Comparison of ENCODE assay signal across 16 cellular contexts in the genomic region with DNA sequence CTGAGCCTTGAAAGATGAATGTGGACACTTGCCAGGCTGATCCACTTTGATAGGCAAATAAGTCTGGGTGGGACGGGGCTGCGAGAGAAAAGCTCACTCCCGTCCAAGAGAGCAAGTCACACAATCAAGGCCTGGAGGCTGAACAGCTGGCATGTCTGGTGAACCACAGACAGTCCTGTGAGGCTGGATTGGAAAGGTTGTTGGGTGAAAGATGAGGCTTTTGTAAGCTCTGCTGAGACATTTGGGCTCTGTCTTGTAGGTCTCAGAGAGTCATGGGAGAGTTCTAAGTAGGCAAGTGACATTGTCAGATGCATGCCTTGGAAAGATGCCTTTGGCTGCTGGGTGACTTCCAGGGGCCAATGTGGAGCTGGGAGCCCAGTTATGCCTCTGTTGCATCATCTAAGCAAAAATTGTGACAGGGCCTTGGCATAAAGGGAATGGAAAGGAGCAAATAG. TPM values are rescaled to one million over a fixed set of nuclear protein-coding genes. Genes with fewer than 3 reads are reported as not detected.
DNase-seq lines count a peak whose midpoint lies in the region; ATAC-seq and TF ChIP-seq lines count a peak whose summit lies in the region.
"Had no signal": no experiment of that assay in that cellular context is flagged by ENCODE, and none has a peak within 500 bp of the region (broad histone marks: within the 10 kb centered on the region; RNA-seq: fewer than 3 reads in every experiment).

No MANE protein-coding gene starts in this region.

- no peak for DNase-seq in activated CD4-positive, alpha-beta T cell treated with anti-CD3 and anti-CD28 coated beads for 36 hours
- no peak for DNase-seq in activated CD4-positive, alpha-beta T cell treated with anti-CD3 and anti-CD28 coated beads for 1 hour
- DNase-seq in fibroblast of peridontal ligament (ENCODE audit: extremely low read depth) (peak; percentile 18), medulla oblongata (ENCODE audit: extremely low spot score) (peak; percentile 37), upper lobe of right lung (no peak), DMS79 (lab: John Stamatoyannopoulos, UW) (no peak), neural progenitor cell (ENCODE audit: low spot score) (no peak), WERI-Rb-1 (no peak)
- DNase-seq: activated CD4-positive, alpha-beta memory T cell treated with anti-CD3 and anti-CD28 coated beads, Interleukin-2, amount 10 ng/mL, durations not matched to agents 7 days and 5 days; CD8-positive, alpha-beta T cell; dermis blood vessel endothelial cell; NCI-H2171 treated with DMSO at 0.1 percent for 48 hours; occipital lobe had no signal

- no peak overlapping the region for H2AFZ ChIP-seq in neural progenitor cell (replicated peaks)

- H3K36me3 ChIP-seq in upper lobe of right lung (no peaks in the 10 kb centered on the region), neural progenitor cell (no peaks in the 10 kb centered on the region), WERI-Rb-1 (no peaks in the 10 kb centered on the region)

- no peaks in the 10 kb centered on the region for H3K79me2 ChIP-seq in neural progenitor cell (ENCODE audit: low read depth)

- intact Hi-C loops in activated CD4-positive, alpha-beta T cell treated with anti-CD3 and anti-CD28 coated beads for 36 hours (cut with DNase I, micrococcal nuclease): no loop called here
- intact Hi-C loops in upper lobe of right lung (cut with DNase I): no loop called here

- POLR2A ChIA-PET in activated CD4-positive, alpha-beta T cell treated with anti-CD3 and anti-CD28 coated beads for 36 hours (lab: Charles Lee): interaction anchor here (0.6 kb wide), 1 partner anchor 1219 kb away, joined by 3 read pairs; no protein-coding TSS in a partner anchor

- H3K4me3 ChIP-seq in upper lobe of right lung (no peak overlapping the region), neural progenitor cell (no peak overlapping the region), WERI-Rb-1 (ENCODE audit: low read depth, low read length) (no peak overlapping the region)

- no peaks in the 10 kb centered on the region for H3K27me3 ChIP-seq in upper lobe of right lung
- H3K27me3 ChIP-seq in neural progenitor cell: no peaks in the 10 kb centered on the region
- no peaks in the 10 kb centered on the region for H3K27me3 ChIP-seq in WERI-Rb-1 (ENCODE audit: insufficient read depth, low read depth, severe bottlenecking)

- H3K9me3 Mint-ChIP-seq in activated CD4-positive, alpha-beta T cell treated with anti-CD3 and anti-CD28 coated beads for 36 hours (ENCODE audit: low read depth): no peaks in the 10 kb centered on the region
- peaks cover 7% of the 10 kb centered on the region for H3K9me3 Mint-ChIP-seq in neural progenitor cell
- H3K9me3 Mint-ChIP-seq: activated CD4-positive, alpha-beta memory T cell treated with anti-CD3 and anti-CD28 coated beads, Interleukin-2, amount 10 ng/mL, durations not matched to agents 7 days and 5 days had no signal

- TF ChIP-seq CTCF in upper lobe of right lung (IDR thresholded peaks at IDR 0.05) (no peak), neural progenitor cell (IDR thresholded peaks at IDR 0.05) (no peak), WERI-Rb-1 (IDR thresholded peaks at IDR 0.05; ENCODE audit: low read depth, low read length) (no peak)

- H3K4me3 Mint-ChIP-seq in activated CD4-positive, alpha-beta T cell treated with anti-CD3 and anti-CD28 coated beads for 36 hours: no peak overlapping the region
- no peak overlapping the region for H3K4me3 Mint-ChIP-seq in neural progenitor cell
- H3K4me3 Mint-ChIP-seq: activated CD4-positive, alpha-beta memory T cell treated with anti-CD3 and anti-CD28 coated beads, Interleukin-2, amount 10 ng/mL, durations not matched to agents 7 days and 5 days; CD8-positive, alpha-beta T cell; IgD-negative memory B cell had no signal

- H3K27ac Mint-ChIP-seq in activated CD4-positive, alpha-beta T cell treated with anti-CD3 and anti-CD28 coated beads for 36 hours: peak overlapping the region; percentile 38
- H3K27ac Mint-ChIP-seq in neural progenitor cell: no peak overlapping the region
- H3K27ac Mint-ChIP-seq: activated CD4-positive, alpha-beta memory T cell treated with anti-CD3 and anti-CD28 coated beads, Interleukin-2, amount 10 ng/mL, durations not matched to agents 7 days and 5 days; activated T-helper 2 cell treated with anti-CD3 and anti-CD28 coated beads, Interferon-gamma antibody, Interleukin-2, Interleukin-4, amounts not matched to agents 10 μg/mL and 5 μg/mL and 100 μg/mL, durations not matched to agents 14 hours and 24 hours and 36 hours; CD8-positive, alpha-beta T cell had no signal

- CTCF ChIA-PET in activated CD4-positive, alpha-beta T cell treated with anti-CD3 and anti-CD28 coated beads for 36 hours (lab: Charles Lee): interaction anchor here (0.8 kb wide), 1 partner anchor 12 kb away, joined by 6 read pairs; no protein-coding TSS in a partner anchor

- no peaks in the 10 kb centered on the region for H3K9me3 ChIP-seq in upper lobe of right lung
- no peaks in the 10 kb centered on the region for H3K9me3 ChIP-seq in neural progenitor cell (ENCODE audit: low read depth)
- H3K9me3 ChIP-seq in WERI-Rb-1 (ENCODE audit: severe bottlenecking): no peaks in the 10 kb centered on the region

- H3K4me2 ChIP-seq in neural progenitor cell: no peak overlapping the region

- no peaks in the 10 kb centered on the region for H3K27me3 Mint-ChIP-seq in activated CD4-positive, alpha-beta T cell treated with anti-CD3 and anti-CD28 coated beads for 36 hours
- peaks cover 7% of the 10 kb centered on the region for H3K27me3 Mint-ChIP-seq in neural progenitor cell (ENCODE audit: insufficient read depth, low read depth)
- H3K27me3 Mint-ChIP-seq: IgD-negative memory B cell had no signal

- H3K4me1 ChIP-seq in upper lobe of right lung (no peaks in the 10 kb centered on the region), neural progenitor cell (no peaks in the 10 kb centered on the region)

- H3F3A ChIP-seq in neural progenitor cell (ENCODE audit: low read depth): no peaks in the 10 kb centered on the region

- H3K36me3 Mint-ChIP-seq in activated CD4-positive, alpha-beta T cell treated with anti-CD3 and anti-CD28 coated beads for 36 hours (ENCODE audit: low read depth): no peaks in the 10 kb centered on the region
- H3K36me3 Mint-ChIP-seq in neural progenitor cell: peaks cover 2% of the 10 kb centered on the region
- H3K36me3 Mint-ChIP-seq: CD8-positive, alpha-beta T cell had no signal

- H4K20me1 ChIP-seq in neural progenitor cell (ENCODE audit: low read depth): no peaks in the 10 kb centered on the region

- no peak overlapping the region for H3K9ac ChIP-seq in neural progenitor cell

- ATAC-seq in activated CD4-positive, alpha-beta T cell treated with anti-CD3 and anti-CD28 coated beads for 36 hours: no peak
- peak; percentile 34 for ATAC-seq in upper lobe of right lung
- ATAC-seq: CD8-positive, alpha-beta T cell; SK-N-SH treated with all-trans-retinoic acid at 6 μM for 48 hours had no signal

- no peaks in the 10 kb centered on the region for H3K4me1 Mint-ChIP-seq in activated CD4-positive, alpha-beta T cell treated with anti-CD3 and anti-CD28 coated beads for 36 hours
- H3K4me1 Mint-ChIP-seq in neural progenitor cell: no peaks in the 10 kb centered on the region
- H3K4me1 Mint-ChIP-seq: activated CD4-positive, alpha-beta memory T cell treated with anti-CD3 and anti-CD28 coated beads, Interleukin-2, amount 10 ng/mL, durations not matched to agents 7 days and 5 days had no signal

- no peak overlapping the region for H3K27ac ChIP-seq in upper lobe of right lung
- no peak overlapping the region for H3K27ac ChIP-seq in neural progenitor cell
- H3K27ac ChIP-seq in WERI-Rb-1: no peak overlapping the region

RNA-seq across cellular contexts. Expression of gene RPLP1, which starts 38.5 kb away (rescaled TPM):
- 1,000 to 10,000 TPM; 1,576 to 2,330 TPM for total RNA-seq in activated CD4-positive, alpha-beta T cell treated with anti-CD3 and anti-CD28 coated beads for 36 hours
- total RNA-seq in upper lobe of right lung (1,255 TPM), neural progenitor cell (ENCODE audit: low replicate concordance) (109 and 376 TPM in 2 replicates)

Comparison
In these comparisons a context has a peak if more than half of its experiments do, and no peak if none do; other contexts are left out.
1. DNase-seq: peak in fibroblast of peridontal ligament (single experiment) and medulla oblongata (single experiment); none in activated CD4-positive, alpha-beta T cell treated with anti-CD3 and anti-CD28 coated beads for 36 hours (single experiment), activated CD4-positive, alpha-beta T cell treated with anti-CD3 and anti-CD28 coated beads for 1 hour (single experiment), upper lobe of right lung (single experiment), DMS79 (single experiment), neural progenitor cell (single experiment) and WERI-Rb-1 (single experiment).